9 cellular contexts compared by ENCODE assay signal in genomic region chr21:45874716-45875415, GRCh38.
DNase-seq lines count a peak whose midpoint lies in the region; ATAC-seq and TF ChIP-seq lines count a peak whose summit lies in the region.
"Had no signal": no experiment of that assay in that cellular context is flagged by ENCODE, and none has a peak within 500 bp of the region (broad histone marks: within the 10 kb centered on the region; RNA-seq: fewer than 3 reads in every experiment).

No MANE protein-coding gene starts in this region.

- no peak overlapping the region for H2BK15ac ChIP-seq in mesendoderm (replicated peaks; ENCODE audit: low read depth)

- peak overlapping the region; percentile 98 for H3K27ac Mint-ChIP-seq in HFFc6
- H3K27ac Mint-ChIP-seq: activated naive CD4-positive, alpha-beta T cell treated with anti-CD3 and anti-CD28 coated beads, Interleukin-2, amount 50 U/mL, for 24 hours had no signal

- no peak overlapping the region for H2BK5ac ChIP-seq in mesendoderm (ENCODE audit: low read length)

- H3K4me2 ChIP-seq in mesendoderm (ENCODE audit: low read length) = no peak overlapping the region

- CTCF ChIA-PET in AG04449 (lab: Yijun Ruan, JAX) = interaction anchor here (0.7 to 1.1 kb wide), 2 partner anchors 30 to 54 kb away, joined by 3 read pairs; no protein-coding TSS in a partner anchor

- peak overlapping the region; percentile 81 for H3K4me3 Mint-ChIP-seq in HFFc6
- H3K4me3 Mint-ChIP-seq: activated naive CD4-positive, alpha-beta T cell treated with anti-CD3 and anti-CD28 coated beads, Interleukin-2, amount 50 U/mL, for 24 hours had no signal

- POLR2A ChIA-PET in AG04449 (lab: Yijun Ruan, JAX) = no interaction called here

- H3K4me1 Mint-ChIP-seq in HFFc6 (ENCODE audit: low read depth) = peaks cover 54% of the 10 kb centered on the region

- H3K4ac ChIP-seq in mesendoderm (ENCODE audit: low read depth, low read length) = no peak overlapping the region

- no peak overlapping the region for H3K27ac ChIP-seq in mesendoderm (ENCODE audit: low read depth, low read length)

- WGBS in mesendoderm (ENCODE audit: extremely low coverage, insufficient coverage, low lambda C conversion rate) = no CpG with 5 or more reads among the region's 33 CpGs

- no peaks in the 10 kb centered on the region for H3K9me3 Mint-ChIP-seq in HFFc6
- H3K9me3 Mint-ChIP-seq: activated naive CD4-positive, alpha-beta T cell treated with anti-CD3 and anti-CD28 coated beads, Interleukin-2, amount 50 U/mL, for 24 hours had no signal

- H3K79me1 ChIP-seq in mesendoderm (ENCODE audit: low read length) = no peaks in the 10 kb centered on the region

- no peak overlapping the region for H3K9ac ChIP-seq in mesendoderm (ENCODE audit: low read length)

- no peak overlapping the region for H4K8ac ChIP-seq in mesendoderm (ENCODE audit: low read depth, low read length)

- no peaks in the 10 kb centered on the region for H3K36me3 ChIP-seq in mesendoderm (ENCODE audit: control insufficient read depth, insufficient read depth, low read length)

- H3K36me3 Mint-ChIP-seq in HFFc6 (ENCODE audit: low read depth) = peaks cover 13% of the 10 kb centered on the region
- H3K36me3 Mint-ChIP-seq: activated naive CD4-positive, alpha-beta T cell treated with anti-CD3 and anti-CD28 coated beads, Interleukin-2, amount 50 U/mL, for 24 hours had no signal

- H3K4me1 ChIP-seq in mesendoderm (ENCODE audit: control insufficient read depth, low read depth, low read length) = no peaks in the 10 kb centered on the region

- H3K79me2 ChIP-seq in mesendoderm (ENCODE audit: control insufficient read depth, insufficient read depth, low read length) = no peaks in the 10 kb centered on the region

- no peaks in the 10 kb centered on the region; the same call in none of the 2 replicates for H3K27me3 Mint-ChIP-seq in HFFc6 (ENCODE audit: insufficient read depth)
- H3K27me3 Mint-ChIP-seq: activated naive CD4-positive, alpha-beta T cell treated with anti-CD3 and anti-CD28 coated beads, Interleukin-2, amount 50 U/mL, for 24 hours had no signal

- no peak overlapping the region for H4K5ac ChIP-seq in mesendoderm (ENCODE audit: low read length)

- H3K4me3 ChIP-seq in AG04449 (ENCODE audit: low read depth, low read length) (peak overlapping the region; percentile 42), cardiac fibroblast (replicated peaks in 1 of 2; ENCODE audit: low read depth in 2 of 2, low read length in 2 of 2) (peak overlapping the region; percentile 19 to 32), mesendoderm (ENCODE audit: low read length) (no peak overlapping the region)

- no peak for TF ChIP-seq CTCF in AG04449 (IDR thresholded peaks at IDR 0.05; ENCODE audit: insufficient read depth, low read length, missing control alignments)
- TF ChIP-seq CTCF in HFFc6 (IDR thresholded peaks at IDR 0.05) = no peak
- no peak for TF ChIP-seq CTCF in cardiac fibroblast (IDR thresholded peaks at IDR 0.05; ENCODE audit: low read depth, low read length)

- no peak overlapping the region for H2BK120ac ChIP-seq in mesendoderm (ENCODE audit: low read depth, low read length)

- no peak overlapping the region for H3K18ac ChIP-seq in mesendoderm (ENCODE audit: low read length)

- peak overlapping the region; percentile 66 for H3K23ac ChIP-seq in mesendoderm (ENCODE audit: low read length)

- ATAC-seq in HG03025 (IDR thresholded peaks at IDR 0.05; ENCODE audit: low FRiP score, unreplicated experiment) = no peak
- ATAC-seq in GM21576 (IDR thresholded peaks at IDR 0.05; ENCODE audit: unreplicated experiment) = no peak

- H3K56ac ChIP-seq in mesendoderm (ENCODE audit: low read length) = no peak overlapping the region

- DNase-seq in AG04449 (ENCODE audit: low read depth, low spot score) = peak; percentile 90
- DNase-seq in HFFc6 = peak; percentile 93
- peak; percentile 95 to 97 for DNase-seq in cardiac fibroblast (ENCODE audit: low read depth in 2 of 2)
- no peak for DNase-seq in mesendoderm
- no peak for DNase-seq in Kasumi-1 (lab: John Stamatoyannopoulos, UW)
- DNase-seq in OCI-M2 (lab: John Stamatoyannopoulos, UW; ENCODE audit: unreplicated experiment) = no peak

- H3K27me3 ChIP-seq in mesendoderm (ENCODE audit: insufficient read depth, low read length, poor library complexity) = no peaks in the 10 kb centered on the region

- no peak overlapping the region for H2AK5ac ChIP-seq in mesendoderm (ENCODE audit: low read length)

Comparison
In these comparisons a context has a peak if more than half of its experiments do, and no peak if none do; other contexts are left out.
1. DNase-seq: peak in AG04449 (single experiment), HFFc6 (single experiment) and cardiac fibroblast (2 of 2); none in mesendoderm (single experiment), Kasumi-1 (0 of 2) and OCI-M2 (single experiment).